In genomic region chr6:69007781-69008180, GRCh38 we compare ENCODE assay signal across 25 cellular contexts.
"Had no signal": no experiment of that assay in that cellular context is flagged by ENCODE, and none has a peak within 500 bp of the region (broad histone marks: within the 10 kb centered on the region; RNA-seq: fewer than 3 reads in every experiment).

No MANE protein-coding gene starts in this region.

- H2AFZ ChIP-seq: hepatocyte had no signal

- H3K36me3 ChIP-seq: colonic mucosa, esophagus muscularis mucosa, gastroesophageal sphincter, heart left ventricle, left ventricle myocardium inferior, lower lobe of right lung, ovary, sigmoid colon, tibial artery had no signal

- ATAC-seq: foreskin keratinocyte; gastroesophageal sphincter; heart left ventricle; left colon; lower lobe of right lung; natural killer cell; psoas muscle; right cardiac atrium; stimulated activated memory B cell treated with anti-CD40 and anti-IgM and Interleukin-4, amounts not matched to agents 10 μg/mL and 1 μg/mL and 100 μg/mL, for 72 hours; stimulated activated naive CD8-positive, alpha-beta T cell treated with anti-CD3 and anti-CD28 coated beads, Interleukin-15, Interleukin-2, amounts not matched to agents 100 U/mL and 50 U/mL, for 24 hours had no signal

- H3K9me3 ChIP-seq: colonic mucosa, esophagus muscularis mucosa, gastroesophageal sphincter, heart left ventricle, left ventricle myocardium inferior, lower lobe of right lung, ovary, psoas muscle, sigmoid colon, testis, tibial artery had no signal

- DNase-seq: colonic mucosa; effector memory CD4-positive, alpha-beta T cell; foreskin keratinocyte; heart left ventricle; kidney glomerular epithelial cell; left colon; left ventricle myocardium inferior; lower lobe of right lung; natural killer cell; occipital lobe; ovary; posterior cingulate gyrus; psoas muscle; right cardiac atrium; sigmoid colon; stimulated activated CD4-positive, alpha-beta T cell treated with anti-CD3 and anti-CD28 coated beads, Interleukin-2, amount 100 ng/mL, for 24 hours; stimulated activated CD4-positive, alpha-beta T cell treated with anti-CD3 and anti-CD28 coated beads, Interleukin-4, amount 100 ng/mL, for 4 hours; stimulated activated naive CD8-positive, alpha-beta T cell treated with anti-CD3 and anti-CD28 coated beads, Interleukin-15, Interleukin-2, amounts not matched to agents 100 U/mL and 50 U/mL, for 24 hours; substantia nigra; testis; tibial artery had no signal

- H3K4me3 ChIP-seq: colonic mucosa, esophagus muscularis mucosa, gastroesophageal sphincter, heart left ventricle, hepatocyte, left ventricle myocardium inferior, lower lobe of right lung, ovary, psoas muscle, sigmoid colon, testis, tibial artery had no signal

- H3K4me2 ChIP-seq: hepatocyte had no signal

- H3K27me3 ChIP-seq: colonic mucosa, esophagus muscularis mucosa, foreskin keratinocyte, gastroesophageal sphincter, heart left ventricle, hepatocyte, ovary, sigmoid colon, testis, tibial artery had no signal

- H3K27ac ChIP-seq: colonic mucosa, esophagus muscularis mucosa, foreskin keratinocyte, gastroesophageal sphincter, heart left ventricle, hepatocyte, left ventricle myocardium inferior, lower lobe of right lung, ovary, psoas muscle, sigmoid colon, testis, tibial artery had no signal

- H3K4me1 ChIP-seq: colonic mucosa, esophagus muscularis mucosa, foreskin keratinocyte, gastroesophageal sphincter, heart left ventricle, left ventricle myocardium inferior, lower lobe of right lung, psoas muscle, sigmoid colon, testis, tibial artery had no signal
